1 cellular context compared by ENCODE assay signal in the genomic region with DNA sequence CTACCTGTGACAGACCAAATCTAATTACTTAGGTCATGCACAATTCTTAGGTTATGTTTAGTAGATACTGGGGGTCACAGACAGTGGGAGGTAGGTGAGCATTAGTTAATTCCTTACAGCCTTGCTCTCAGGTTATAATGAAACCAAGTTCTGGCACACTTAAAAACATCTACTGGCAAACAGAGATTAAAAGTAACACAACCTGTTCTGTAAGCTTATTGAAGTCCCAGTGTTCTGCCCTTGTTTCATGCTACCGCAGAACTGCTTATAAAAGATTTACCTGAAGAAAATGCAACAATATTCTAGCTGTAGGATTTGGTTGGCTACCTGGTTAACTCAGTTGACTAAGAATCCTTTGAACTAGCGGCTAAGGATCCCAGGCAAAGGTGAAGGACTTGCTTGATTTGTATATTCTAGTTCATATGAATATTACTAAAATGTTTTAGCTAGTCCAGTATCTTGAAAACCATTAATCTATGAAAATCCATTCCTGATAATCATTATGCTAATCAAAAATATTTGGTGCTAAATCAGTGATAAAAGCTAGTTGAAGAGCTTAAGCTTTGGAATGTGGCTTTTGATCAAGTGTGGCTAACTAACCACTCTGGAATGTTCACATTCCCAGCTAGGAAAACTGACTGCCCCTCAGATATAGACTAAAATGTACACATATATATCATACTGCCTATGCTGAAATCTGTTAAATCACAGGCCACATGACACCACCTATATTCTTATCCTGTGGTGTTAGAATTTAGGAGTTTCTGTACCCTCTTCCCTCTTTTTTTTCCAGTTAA.
TF ChIP-seq lines count a peak whose summit lies in the region.

No MANE protein-coding gene starts in this region.

TF ChIP-seq in HepG2, 621 proteins besides CTCF, POLR2A, EP300 and RAD21:
- no peak for TF ChIP-seq HDAC1 (CRISPR knock-in tag; IDR thresholded peaks at IDR 0.05)
- no peak for TF ChIP-seq FOXP4 (CRISPR knock-in tag; IDR thresholded peaks at IDR 0.05)
- TF ChIP-seq REXO4 (CRISPR knock-in tag; IDR thresholded peaks at IDR 0.05; ENCODE audit: borderline replicate concordance): no peak
- TF ChIP-seq ZNF550 (CRISPR knock-in tag; IDR thresholded peaks at IDR 0.05; ENCODE audit: borderline replicate concordance): no peak
- no peak for TF ChIP-seq ZMYM4 (CRISPR knock-in tag; IDR thresholded peaks at IDR 0.05)
- no peak for TF ChIP-seq ZNF772 (CRISPR knock-in tag; IDR thresholded peaks at IDR 0.05)
- no peak for TF ChIP-seq MBD4 (IDR thresholded peaks at IDR 0.05; ENCODE audit: borderline replicate concordance, low read length)
- no peak for TF ChIP-seq GATAD2A (CRISPR knock-in tag; IDR thresholded peaks at IDR 0.05)
- TF ChIP-seq NBN (conservative IDR thresholded peaks at IDR 0.05): no peak
- TF ChIP-seq MZF1 (CRISPR knock-in tag; IDR thresholded peaks at IDR 0.05; ENCODE audit: borderline replicate concordance): no peak
- no peak for TF ChIP-seq PAF1 (CRISPR knock-in tag; IDR thresholded peaks at IDR 0.05)
- TF ChIP-seq ISL2 (CRISPR knock-in tag; IDR thresholded peaks at IDR 0.05): no peak
- no peak for TF ChIP-seq ATF7-NPFF (CRISPR knock-in tag; IDR thresholded peaks at IDR 0.05; ENCODE audit: low read depth)
- TF ChIP-seq NR2F6 (IDR thresholded peaks at IDR 0.05): no peak
- TF ChIP-seq NR2F6 (CRISPR knock-in tag; IDR thresholded peaks at IDR 0.05): no peak
- TF ChIP-seq, protein P1, sequence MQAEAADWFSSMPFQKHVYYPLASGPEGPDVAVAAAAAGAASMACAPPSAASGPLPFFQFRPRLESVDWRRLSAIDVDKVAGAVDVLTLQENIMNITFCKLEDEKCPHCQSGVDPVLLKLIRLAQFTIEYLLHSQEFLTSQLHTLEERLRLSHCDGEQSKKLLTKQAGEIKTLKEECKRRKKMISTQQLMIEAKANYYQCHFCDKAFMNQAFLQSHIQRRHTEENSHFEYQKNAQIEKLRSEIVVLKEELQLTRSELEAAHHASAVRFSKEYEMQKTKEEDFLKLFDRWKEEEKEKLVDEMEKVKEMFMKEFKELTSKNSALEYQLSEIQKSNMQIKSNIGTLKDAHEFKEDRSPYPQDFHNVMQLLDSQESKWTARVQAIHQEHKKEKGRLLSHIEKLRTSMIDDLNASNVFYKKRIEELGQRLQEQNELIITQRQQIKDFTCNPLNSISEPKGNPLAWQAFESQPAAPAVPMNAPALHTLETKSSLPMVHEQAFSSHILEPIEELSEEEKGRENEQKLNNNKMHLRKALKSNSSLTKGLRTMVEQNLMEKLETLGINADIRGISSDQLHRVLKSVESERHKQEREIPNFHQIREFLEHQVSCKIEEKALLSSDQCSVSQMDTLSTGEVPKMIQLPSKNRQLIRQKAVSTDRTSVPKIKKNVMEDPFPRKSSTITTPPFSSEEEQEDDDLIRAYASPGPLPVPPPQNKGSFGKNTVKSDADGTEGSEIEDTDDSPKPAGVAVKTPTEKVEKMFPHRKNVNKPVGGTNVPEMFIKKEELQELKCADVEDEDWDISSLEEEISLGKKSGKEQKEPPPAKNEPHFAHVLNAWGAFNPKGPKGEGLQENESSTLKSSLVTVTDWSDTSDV (CRISPR knock-in tag; IDR thresholded peaks at IDR 0.05): no peak
- TF ChIP-seq NCOA1 (CRISPR knock-in tag; IDR thresholded peaks at IDR 0.05): no peak
- TF ChIP-seq SMARCC2 (IDR thresholded peaks at IDR 0.05): no peak
TF ChIP-seq in HepG2: peak in this region for 0.
